1 cellular context compared by ENCODE assay signal in genomic region chr1:116489231-116489697, GRCh38.
TF ChIP-seq lines count a peak whose summit lies in the region.

No MANE protein-coding gene starts in this region.

TF ChIP-seq in HepG2, 621 proteins besides CTCF, POLR2A, EP300 and RAD21 (continued from another document and continues in another):
- TF ChIP-seq HIC2 (CRISPR knock-in tag; IDR thresholded peaks at IDR 0.05; ENCODE audit: low read depth) (peak; percentile 97), NCOR1 (IDR thresholded peaks at IDR 0.05; ENCODE audit: borderline replicate concordance, low read length) (peak; percentile 45; the same call in 1 of the 2 replicates), ERF (CRISPR knock-in tag; IDR thresholded peaks at IDR 0.05) (peak; percentile 90; the same call in 1 of the 2 replicates), PPARG (CRISPR knock-in tag; conservative IDR thresholded peaks at IDR 0.05) (peak; percentile 42; the same call in 1 of the 2 replicates), GTF2F1 (IDR thresholded peaks at IDR 0.05; ENCODE audit: low read length) (no peak), MXD4 (CRISPR knock-in tag; IDR thresholded peaks at IDR 0.05) (no peak), SAP130 (CRISPR knock-in tag; IDR thresholded peaks at IDR 0.05; ENCODE audit: low read depth) (peak; percentile 87), ASH2L (IDR thresholded peaks at IDR 0.05; ENCODE audit: insufficient read length, low read depth, low read length) (peak; percentile 22), HOXA5 (CRISPR knock-in tag; IDR thresholded peaks at IDR 0.05) (no peak), ZNF124 (CRISPR knock-in tag; IDR thresholded peaks at IDR 0.05) (no peak), MED1 (CRISPR knock-in tag; IDR thresholded peaks at IDR 0.05) (peak; percentile 98), EHMT2 (IDR thresholded peaks at IDR 0.05; ENCODE audit: borderline replicate concordance, low read depth, low read length) (peak; percentile 68; the same call in 1 of the 2 replicates), MEIS2 (CRISPR knock-in tag; IDR thresholded peaks at IDR 0.05) (0 out of 2 replicates have a peak, but pooled peaks have one; percentile 60), PAX8 (CRISPR knock-in tag; IDR thresholded peaks at IDR 0.05; ENCODE audit: borderline replicate concordance) (no peak), SMARCE1 (IDR thresholded peaks at IDR 0.05; ENCODE audit: borderline replicate concordance) (no peak), HNRNPH1 (optimal IDR thresholded peaks at IDR 0.05; ENCODE audit: low read depth, low read length) (no peak), ZFP82 (CRISPR knock-in tag; IDR thresholded peaks at IDR 0.05; ENCODE audit: borderline replicate concordance) (0 out of 2 replicates have a peak, but pooled peaks have one; percentile 40), NR1H2 (CRISPR knock-in tag; IDR thresholded peaks at IDR 0.05; ENCODE audit: borderline replicate concordance, low read depth) (no peak), SP5 (CRISPR knock-in tag; IDR thresholded peaks at IDR 0.05; ENCODE audit: borderline replicate concordance, low read depth) (no peak), ZNF775 (CRISPR knock-in tag; IDR thresholded peaks at IDR 0.05; ENCODE audit: borderline replicate concordance) (0 out of 2 replicates have a peak, but pooled peaks have one; percentile 69), SKIL (CRISPR knock-in tag; IDR thresholded peaks at IDR 0.05; ENCODE audit: borderline replicate concordance) (no peak), GABPA (IDR thresholded peaks at IDR 0.05; ENCODE audit: low read depth, low read length) (no peak), GABPA (CRISPR knock-in tag; IDR thresholded peaks at IDR 0.05; ENCODE audit: low read depth) (peak; percentile 38; the same call in 1 of the 2 replicates), MAFK (conservative IDR thresholded peaks at IDR 0.05 in 1 of 2, IDR thresholded peaks at IDR 0.05 in 1 of 2; ENCODE audit: low read length in 2 of 2) (no peak), CHD2 (IDR thresholded peaks at IDR 0.05; ENCODE audit: low read depth, low read length) (no peak), ZFP62 (CRISPR knock-in tag; IDR thresholded peaks at IDR 0.05) (no peak), CCAR2 (optimal IDR thresholded peaks at IDR 0.05; ENCODE audit: low read depth, low read length) (no peak), FOSL1 (CRISPR knock-in tag; IDR thresholded peaks at IDR 0.05; ENCODE audit: borderline replicate concordance) (peak; percentile 77; the same call in 1 of the 2 replicates), ZNF292 (CRISPR knock-in tag; IDR thresholded peaks at IDR 0.05; ENCODE audit: borderline replicate concordance, low read depth) (no peak; the same call in 1 of the 2 replicates), CBFB (CRISPR knock-in tag; IDR thresholded peaks at IDR 0.05) (no peak), POLR2G (IDR thresholded peaks at IDR 0.05; ENCODE audit: low read depth, low read length) (peak; percentile 62; the same call in 1 of the 2 replicates), MNT (IDR thresholded peaks at IDR 0.05) (peak; percentile 82), ONECUT2 (CRISPR knock-in tag; IDR thresholded peaks at IDR 0.05) (0 out of 2 replicates have a peak, but pooled peaks have one; percentile 34), SALL2 (CRISPR knock-in tag; IDR thresholded peaks at IDR 0.05) (0 out of 2 replicates have a peak, but pooled peaks have one; percentile 38), ZNF281 (CRISPR knock-in tag; IDR thresholded peaks at IDR 0.05; ENCODE audit: borderline replicate concordance) (peak; percentile 16; the same call in 1 of the 2 replicates), ZBTB37 (CRISPR knock-in tag; IDR thresholded peaks at IDR 0.05) (0 out of 2 replicates have a peak, but pooled peaks have one; percentile 41), ARID5B (CRISPR knock-in tag; IDR thresholded peaks at IDR 0.05) (peak; percentile 94), ZNF609 (CRISPR knock-in tag; IDR thresholded peaks at IDR 0.05; ENCODE audit: borderline replicate concordance) (peak; percentile 68), IRF2 (CRISPR knock-in tag; IDR thresholded peaks at IDR 0.05) (peak; percentile 60), SRSF1 (optimal IDR thresholded peaks at IDR 0.05; ENCODE audit: low read depth, low read length) (no peak), TGIF2 (CRISPR knock-in tag; IDR thresholded peaks at IDR 0.05) (0 out of 2 replicates have a peak, but pooled peaks have one; percentile 26)
